1 cellular context compared by ENCODE assay signal in the genomic region with DNA sequence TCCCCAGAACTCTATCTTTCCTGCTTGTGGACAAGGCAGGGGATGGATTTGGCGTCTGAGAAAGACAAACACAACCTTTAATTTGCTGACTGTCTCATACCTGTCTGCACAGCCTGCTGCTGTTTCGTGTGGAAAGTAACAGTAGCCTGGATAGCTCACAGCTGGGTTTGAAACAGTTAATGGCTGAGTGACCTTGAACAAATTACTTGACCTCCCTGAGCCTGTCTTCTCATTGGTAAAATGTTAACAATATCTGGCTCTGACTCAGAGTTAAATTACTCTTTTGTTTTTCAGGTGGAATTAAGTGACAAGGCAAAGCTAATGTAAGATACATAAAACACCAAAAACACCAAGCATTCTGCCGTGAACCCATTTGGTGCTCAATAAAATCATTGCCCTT.
TF ChIP-seq lines count a peak whose summit lies in the region.

No MANE protein-coding gene starts in this region.

TF ChIP-seq in GM23338, 12 proteins besides CTCF, POLR2A, EP300 and RAD21 (continued from another document):
- TF ChIP-seq, protein P1, sequence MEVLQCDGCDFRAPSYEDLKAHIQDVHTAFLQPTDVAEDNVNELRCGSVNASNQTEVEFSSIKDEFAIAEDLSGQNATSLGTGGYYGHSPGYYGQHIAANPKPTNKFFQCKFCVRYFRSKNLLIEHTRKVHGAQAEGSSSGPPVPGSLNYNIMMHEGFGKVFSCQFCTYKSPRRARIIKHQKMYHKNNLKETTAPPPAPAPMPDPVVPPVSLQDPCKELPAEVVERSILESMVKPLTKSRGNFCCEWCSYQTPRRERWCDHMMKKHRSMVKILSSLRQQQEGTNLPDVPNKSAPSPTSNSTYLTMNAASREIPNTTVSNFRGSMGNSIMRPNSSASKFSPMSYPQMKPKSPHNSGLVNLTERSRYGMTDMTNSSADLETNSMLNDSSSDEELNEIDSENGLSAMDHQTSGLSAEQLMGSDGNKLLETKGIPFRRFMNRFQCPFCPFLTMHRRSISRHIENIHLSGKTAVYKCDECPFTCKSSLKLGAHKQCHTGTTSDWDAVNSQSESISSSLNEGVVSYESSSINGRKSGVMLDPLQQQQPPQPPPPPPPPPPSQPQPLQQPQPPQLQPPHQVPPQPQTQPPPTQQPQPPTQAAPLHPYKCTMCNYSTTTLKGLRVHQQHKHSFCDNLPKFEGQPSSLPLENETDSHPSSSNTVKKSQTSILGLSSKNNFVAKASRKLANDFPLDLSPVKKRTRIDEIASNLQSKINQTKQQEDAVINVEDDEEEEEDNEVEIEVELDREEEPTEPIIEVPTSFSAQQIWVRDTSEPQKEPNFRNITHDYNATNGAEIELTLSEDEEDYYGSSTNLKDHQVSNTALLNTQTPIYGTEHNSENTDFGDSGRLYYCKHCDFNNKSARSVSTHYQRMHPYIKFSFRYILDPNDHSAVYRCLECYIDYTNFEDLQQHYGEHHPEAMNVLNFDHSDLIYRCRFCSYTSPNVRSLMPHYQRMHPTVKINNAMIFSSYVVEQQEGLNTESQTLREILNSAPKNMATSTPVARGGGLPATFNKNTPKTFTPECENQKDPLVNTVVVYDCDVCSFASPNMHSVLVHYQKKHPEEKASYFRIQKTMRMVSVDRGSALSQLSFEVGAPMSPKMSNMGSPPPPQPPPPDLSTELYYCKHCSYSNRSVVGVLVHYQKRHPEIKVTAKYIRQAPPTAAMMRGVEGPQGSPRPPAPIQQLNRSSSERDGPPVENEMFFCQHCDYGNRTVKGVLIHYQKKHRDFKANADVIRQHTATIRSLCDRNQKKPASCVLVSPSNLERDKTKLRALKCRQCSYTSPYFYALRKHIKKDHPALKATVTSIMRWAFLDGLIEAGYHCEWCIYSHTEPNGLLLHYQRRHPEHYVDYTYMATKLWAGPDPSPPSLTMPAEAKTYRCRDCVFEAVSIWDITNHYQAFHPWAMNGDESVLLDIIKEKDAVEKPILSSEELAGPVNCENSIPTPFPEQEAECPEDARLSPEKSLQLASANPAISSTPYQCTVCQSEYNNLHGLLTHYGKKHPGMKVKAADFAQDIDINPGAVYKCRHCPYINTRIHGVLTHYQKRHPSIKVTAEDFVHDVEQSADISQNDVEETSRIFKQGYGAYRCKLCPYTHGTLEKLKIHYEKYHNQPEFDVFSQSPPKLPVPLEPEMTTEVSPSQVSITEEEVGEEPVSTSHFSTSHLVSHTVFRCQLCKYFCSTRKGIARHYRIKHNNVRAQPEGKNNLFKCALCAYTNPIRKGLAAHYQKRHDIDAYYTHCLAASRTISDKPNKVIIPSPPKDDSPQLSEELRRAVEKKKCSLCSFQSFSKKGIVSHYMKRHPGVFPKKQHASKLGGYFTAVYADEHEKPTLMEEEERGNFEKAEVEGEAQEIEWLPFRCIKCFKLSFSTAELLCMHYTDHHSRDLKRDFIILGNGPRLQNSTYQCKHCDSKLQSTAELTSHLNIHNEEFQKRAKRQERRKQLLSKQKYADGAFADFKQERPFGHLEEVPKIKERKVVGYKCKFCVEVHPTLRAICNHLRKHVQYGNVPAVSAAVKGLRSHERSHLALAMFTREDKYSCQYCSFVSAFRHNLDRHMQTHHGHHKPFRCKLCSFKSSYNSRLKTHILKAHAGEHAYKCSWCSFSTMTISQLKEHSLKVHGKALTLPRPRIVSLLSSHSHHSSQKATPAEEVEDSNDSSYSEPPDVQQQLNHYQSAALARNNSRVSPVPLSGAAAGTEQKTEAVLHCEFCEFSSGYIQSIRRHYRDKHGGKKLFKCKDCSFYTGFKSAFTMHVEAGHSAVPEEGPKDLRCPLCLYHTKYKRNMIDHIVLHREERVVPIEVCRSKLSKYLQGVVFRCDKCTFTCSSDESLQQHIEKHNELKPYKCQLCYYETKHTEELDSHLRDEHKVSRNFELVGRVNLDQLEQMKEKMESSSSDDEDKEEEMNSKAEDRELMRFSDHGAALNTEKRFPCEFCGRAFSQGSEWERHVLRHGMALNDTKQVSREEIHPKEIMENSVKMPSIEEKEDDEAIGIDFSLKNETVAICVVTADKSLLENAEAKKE (CRISPR knock-in tag; IDR thresholded peaks at IDR 0.05) = no peak
- TF ChIP-seq CREB1 (CRISPR knock-in tag; IDR thresholded peaks at IDR 0.05; ENCODE audit: low read depth) (no peak), EZH2phosphoT487 (IDR thresholded peaks at IDR 0.05; ENCODE audit: unreplicated experiment) (no peak), ZNF331 (CRISPR knock-in tag; IDR thresholded peaks at IDR 0.05; ENCODE audit: low read depth) (no peak), POLR2AphosphoS5 (IDR thresholded peaks at IDR 0.05; ENCODE audit: low read depth) (no peak), NANOG (IDR thresholded peaks at IDR 0.05; ENCODE audit: borderline replicate concordance) (no peak)
TF ChIP-seq in GM23338: peak in this region for 0.
